Comparison of ENCODE assay signal across 16 cellular contexts in genomic region chr1:201518105-201518504, GRCh38. TPM values are rescaled to one million over a fixed set of nuclear protein-coding genes. Genes with fewer than 3 reads are reported as not detected.
DNase-seq lines count a peak whose midpoint lies in the region; ATAC-seq and TF ChIP-seq lines count a peak whose summit lies in the region.
"Had no signal": no experiment of that assay in that cellular context is flagged by ENCODE, and none has a peak within 500 bp of the region (broad histone marks: within the 10 kb centered on the region; RNA-seq: fewer than 3 reads in every experiment).

No MANE protein-coding gene starts in this region.

- H3K36me3 Mint-ChIP-seq in progenitor cell of endocrine pancreas (ENCODE audit: insufficient read depth) = no peaks in the 10 kb centered on the region
- H3K36me3 Mint-ChIP-seq in activated T-helper 2 cell treated with anti-CD3 and anti-CD28 coated beads, Interferon-gamma antibody, Interleukin-2, Interleukin-4, amounts not matched to agents 10 μg/mL and 5 μg/mL and 100 μg/mL, durations not matched to agents 14 hours and 24 hours and 36 hours (ENCODE audit: low read depth) = peaks cover 12% of the 10 kb centered on the region
- peaks cover 10% of the 10 kb centered on the region for H3K36me3 Mint-ChIP-seq in activated CD8-positive, alpha-beta memory T cell treated with anti-CD3 and anti-CD28 coated beads, Interleukin-2, amount 10 ng/mL, durations not matched to agents 7 days and 5 days
- peaks cover 14 to 35% (median 28%) of the 10 kb centered on the region in 3 donors for H3K36me3 Mint-ChIP-seq in naive thymus-derived CD8-positive, alpha-beta T cell

- TF ChIP-seq POLR2A in HCT116 (IDR thresholded peaks at IDR 0.05; ENCODE audit: borderline replicate concordance, extremely low read depth, insufficient read depth, insufficient read length) = no peak

- no peaks in the 10 kb centered on the region for H3K9me3 Mint-ChIP-seq in progenitor cell of endocrine pancreas (ENCODE audit: low read depth)
- H3K9me3 Mint-ChIP-seq in activated T-helper 2 cell treated with anti-CD3 and anti-CD28 coated beads, Interferon-gamma antibody, Interleukin-2, Interleukin-4, amounts not matched to agents 10 μg/mL and 5 μg/mL and 100 μg/mL, durations not matched to agents 14 hours and 24 hours and 36 hours = no peaks in the 10 kb centered on the region
- peaks cover 3% of the 10 kb centered on the region for H3K9me3 Mint-ChIP-seq in activated CD8-positive, alpha-beta memory T cell treated with anti-CD3 and anti-CD28 coated beads, Interleukin-2, amount 10 ng/mL, durations not matched to agents 7 days and 5 days (ENCODE audit: low read depth)
- H3K9me3 Mint-ChIP-seq in naive thymus-derived CD8-positive, alpha-beta T cell = peaks cover 0 to 5% (median 0%) of the 10 kb centered on the region in 9 donors
- H3K9me3 Mint-ChIP-seq: CD8-positive, alpha-beta T cell had no signal

- POLR2A ChIA-PET in HCT116 (lab: Charles Lee) (interaction anchor here (1.2 kb wide), 1 partner anchor 38 kb away, joined by 3 read pairs; no protein-coding TSS in a partner anchor), PC-3 (lab: Charles Lee; ENCODE audit: unreplicated experiment) (no interaction called here)
- POLR2A ChIA-PET in naive thymus-derived CD8-positive, alpha-beta T cell (lab: Charles Lee) = no interaction called here

- H3K4me1 ChIP-seq in HCT116 (ENCODE audit: control insufficient read depth in 1 of 2, insufficient read depth in 2 of 2, low read length in 2 of 2) = peaks cover 15 to 27% of the 10 kb centered on the region in 2 experiments; a peak in 3 of 4 replicates
- peaks cover 33% of the 10 kb centered on the region for H3K4me1 ChIP-seq in PC-3 (ENCODE audit: insufficient read depth, low read length)
- H3K4me1 ChIP-seq: BE2C had no signal

- ATAC-seq in HCT116 (no peak), PC-3 (no peak)
- no peak for ATAC-seq in activated CD8-positive, alpha-beta memory T cell treated with anti-CD3 and anti-CD28 coated beads, Interleukin-2, amount 10 ng/mL, durations not matched to agents 7 days and 5 days
- no peak for ATAC-seq in naive thymus-derived CD8-positive, alpha-beta T cell
- ATAC-seq: CD8-positive, alpha-beta T cell had no signal

- H3K27ac Mint-ChIP-seq in progenitor cell of endocrine pancreas = peak overlapping the region; percentile 1
- no peak overlapping the region for H3K27ac Mint-ChIP-seq in activated T-helper 2 cell treated with anti-CD3 and anti-CD28 coated beads, Interferon-gamma antibody, Interleukin-2, Interleukin-4, amounts not matched to agents 10 μg/mL and 5 μg/mL and 100 μg/mL, durations not matched to agents 14 hours and 24 hours and 36 hours
- H3K27ac Mint-ChIP-seq in activated CD8-positive, alpha-beta memory T cell treated with anti-CD3 and anti-CD28 coated beads, Interleukin-2, amount 10 ng/mL, durations not matched to agents 7 days and 5 days = no peak overlapping the region
- H3K27ac Mint-ChIP-seq in naive thymus-derived CD8-positive, alpha-beta T cell = no peak overlapping the region
- H3K27ac Mint-ChIP-seq: CD8-positive, alpha-beta T cell; IgD-negative memory B cell had no signal

- H4K20me1 ChIP-seq in HCT116 (ENCODE audit: insufficient read depth) = no peaks in the 10 kb centered on the region
- no peaks in the 10 kb centered on the region for H4K20me1 ChIP-seq in PC-3 (ENCODE audit: low read length)

- H3K9me2 ChIP-seq in HCT116 (ENCODE audit: insufficient read depth) (no peaks in the 10 kb centered on the region), PC-3 (replicated peaks; ENCODE audit: low read length) (no peaks in the 10 kb centered on the region)

- H3K4me3 ChIP-seq in HCT116 (replicated peaks in 1 of 2; ENCODE audit: low read depth in 1 of 2, low read length in 2 of 2) (no peak overlapping the region), PC-3 (ENCODE audit: low read length) (no peak overlapping the region)
- H3K4me3 ChIP-seq: SJSA1 had no signal

- DNase-seq in HCT116 (ENCODE audit: low read depth, low spot score) (no peak), PC-3 (no peak), epithelial cell of prostate (ENCODE audit: low read depth, low spot score) (no peak), progenitor cell of endocrine pancreas (ENCODE audit: low spot score, unreplicated experiment) (no peak), NCI-H748 (lab: John Stamatoyannopoulos, UW; ENCODE audit: unreplicated experiment) (no peak)
- DNase-seq in activated T-helper 2 cell treated with anti-CD3 and anti-CD28 coated beads, Interferon-gamma antibody, Interleukin-2, Interleukin-4, amounts not matched to agents 10 μg/mL and 5 μg/mL and 100 μg/mL, durations not matched to agents 14 hours and 24 hours and 36 hours (ENCODE audit: low spot score) = no peak
- DNase-seq in activated CD8-positive, alpha-beta memory T cell treated with anti-CD3 and anti-CD28 coated beads, Interleukin-2, amount 10 ng/mL, durations not matched to agents 7 days and 5 days = no peak
- DNase-seq in naive thymus-derived CD8-positive, alpha-beta T cell = no peak
- DNase-seq: BE2C; CD8-positive, alpha-beta T cell; NCI-H1105; NCI-H1694 treated with DMSO at 0.1 percent for 48 hours; NCI-H446 treated with DMSO at 0.1 percent for 48 hours; NCI-H82 had no signal

- no peak overlapping the region for H3K4me3 Mint-ChIP-seq in progenitor cell of endocrine pancreas (ENCODE audit: low read depth)
- H3K4me3 Mint-ChIP-seq in activated T-helper 2 cell treated with anti-CD3 and anti-CD28 coated beads, Interferon-gamma antibody, Interleukin-2, Interleukin-4, amounts not matched to agents 10 μg/mL and 5 μg/mL and 100 μg/mL, durations not matched to agents 14 hours and 24 hours and 36 hours (ENCODE audit: low read depth) = no peak overlapping the region
- no peak overlapping the region for H3K4me3 Mint-ChIP-seq in activated CD8-positive, alpha-beta memory T cell treated with anti-CD3 and anti-CD28 coated beads, Interleukin-2, amount 10 ng/mL, durations not matched to agents 7 days and 5 days
- no peak overlapping the region for H3K4me3 Mint-ChIP-seq in naive thymus-derived CD8-positive, alpha-beta T cell
- H3K4me3 Mint-ChIP-seq: CD8-positive, alpha-beta T cell; IgD-negative memory B cell had no signal

- H2AFZ ChIP-seq in HCT116 (ENCODE audit: low read depth, low read length, poor library complexity, severe bottlenecking) = no peak overlapping the region
- peak overlapping the region; percentile 43; the same call in 1 of the 2 replicates for H2AFZ ChIP-seq in PC-3 (ENCODE audit: low read length)

- BruUV-seq in HCT116 (replicated peaks; lab: Mats Ljungman, UMichigan) (no TSS peak), PC-3 (replicated peaks; lab: Mats Ljungman, UMichigan) (no TSS peak)

- no peak overlapping the region for H3K9ac ChIP-seq in HCT116 (ENCODE audit: low read length)
- H3K9ac ChIP-seq in PC-3 (ENCODE audit: low read length) = no peak overlapping the region

- H3K27ac ChIP-seq in HCT116 (ENCODE audit: low read depth, low read length) = 0 out of 2 replicates have a peak overlapping the region, but pooled peaks have one; percentile 2
- peak overlapping the region; percentile 58 for H3K27ac ChIP-seq in PC-3 (ENCODE audit: low read length)
- peak overlapping the region; percentile 69 for H3K27ac ChIP-seq in epithelial cell of prostate
- H3K27ac ChIP-seq: SJSA1 had no signal

- H3K27me3 ChIP-seq in HCT116 (ENCODE audit: insufficient read depth, low read length) (no peaks in the 10 kb centered on the region), PC-3 (ENCODE audit: low read length) (no peaks in the 10 kb centered on the region)
- H3K27me3 ChIP-seq: BE2C, SJSA1 had no signal

- RAD21 ChIA-PET in HCT116 (lab: Charles Lee; ENCODE audit: low non-redundant PET in 1 of 2, low total read pairs in 2 of 2, uncharacterized antibody in 2 of 2, unreplicated experiment in 2 of 2) = no interaction called here

- intact Hi-C loops in HCT116 (cut with micrococcal nuclease) (no loop called here), PC-3 (cut with micrococcal nuclease) (no loop called here)
- intact Hi-C loops in activated T-helper 2 cell treated with anti-CD3 and anti-CD28 coated beads, Interferon-gamma antibody, Interleukin-2, Interleukin-4, amounts not matched to agents 10 μg/mL and 5 μg/mL and 100 μg/mL, durations not matched to agents 14 hours and 24 hours and 36 hours (cut with micrococcal nuclease) = no loop called here

- TF ChIP-seq CTCF in HCT116 (IDR thresholded peaks at IDR 0.05 in 2 of 3, conservative IDR thresholded peaks at IDR 0.05 in 1 of 3; ENCODE audit: borderline replicate concordance in 1 of 3, insufficient read depth in 1 of 3, low read depth in 2 of 3, low read length in 2 of 3) (no peak), PC-3 (conservative IDR thresholded peaks at IDR 0.05; ENCODE audit: low read depth, low read length) (no peak), progenitor cell of endocrine pancreas (IDR thresholded peaks at IDR 0.05; ENCODE audit: unreplicated experiment) (no peak)

- peaks cover 35% of the 10 kb centered on the region for H3K4me1 Mint-ChIP-seq in progenitor cell of endocrine pancreas (ENCODE audit: low read depth)
- peaks cover 10% of the 10 kb centered on the region for H3K4me1 Mint-ChIP-seq in activated T-helper 2 cell treated with anti-CD3 and anti-CD28 coated beads, Interferon-gamma antibody, Interleukin-2, Interleukin-4, amounts not matched to agents 10 μg/mL and 5 μg/mL and 100 μg/mL, durations not matched to agents 14 hours and 24 hours and 36 hours (ENCODE audit: low read depth)
- peaks cover 11% of the 10 kb centered on the region for H3K4me1 Mint-ChIP-seq in activated CD8-positive, alpha-beta memory T cell treated with anti-CD3 and anti-CD28 coated beads, Interleukin-2, amount 10 ng/mL, durations not matched to agents 7 days and 5 days
- H3K4me1 Mint-ChIP-seq in naive thymus-derived CD8-positive, alpha-beta T cell = peaks cover 0 to 8% (median under 1%) of the 10 kb centered on the region in 4 donors

- H3K27me3 Mint-ChIP-seq in progenitor cell of endocrine pancreas = no peaks in the 10 kb centered on the region
- H3K27me3 Mint-ChIP-seq in activated T-helper 2 cell treated with anti-CD3 and anti-CD28 coated beads, Interferon-gamma antibody, Interleukin-2, Interleukin-4, amounts not matched to agents 10 μg/mL and 5 μg/mL and 100 μg/mL, durations not matched to agents 14 hours and 24 hours and 36 hours (ENCODE audit: low read depth) = no peaks in the 10 kb centered on the region
- H3K27me3 Mint-ChIP-seq in activated CD8-positive, alpha-beta memory T cell treated with anti-CD3 and anti-CD28 coated beads, Interleukin-2, amount 10 ng/mL, durations not matched to agents 7 days and 5 days = no peaks in the 10 kb centered on the region
- no peaks in the 10 kb centered on the region for H3K27me3 Mint-ChIP-seq in naive thymus-derived CD8-positive, alpha-beta T cell
- H3K27me3 Mint-ChIP-seq: IgD-negative memory B cell had no signal

- H3K36me3 ChIP-seq in HCT116 (ENCODE audit: control insufficient read depth in 1 of 2, insufficient read depth in 2 of 2, low read length in 2 of 2) = no peaks in the 10 kb centered on the region
- H3K36me3 ChIP-seq in PC-3 (ENCODE audit: low read depth, low read length) = no peaks in the 10 kb centered on the region
- H3K36me3 ChIP-seq: BE2C, SJSA1 had no signal

- no peaks in the 10 kb centered on the region for H3K9me3 ChIP-seq in HCT116 (ENCODE audit: control insufficient read depth in 1 of 2, insufficient read depth in 1 of 2, low read depth in 1 of 2, low read length in 2 of 2)
- H3K9me3 ChIP-seq in PC-3 (ENCODE audit: low read length) = no peaks in the 10 kb centered on the region
- H3K9me3 ChIP-seq: BE2C, SJSA1 had no signal

- TF ChIP-seq RAD21 in HCT116 (IDR thresholded peaks at IDR 0.05; ENCODE audit: low read depth) = no peak

- H3K79me2 ChIP-seq in HCT116 (ENCODE audit: insufficient read depth, low read length) (no peaks in the 10 kb centered on the region), PC-3 (ENCODE audit: low read length) (no peaks in the 10 kb centered on the region)

- H3K4me2 ChIP-seq in HCT116 (ENCODE audit: low read length) (peak overlapping the region; percentile 50), PC-3 (ENCODE audit: low read length) (peak overlapping the region; percentile 38)

- CTCF ChIA-PET in HCT116 (lab: Charles Lee) (interaction anchor here (1.6 to 8.8 kb wide), 2 partner anchors 13 to 36 kb away, joined by 3 to 194 read pairs; no protein-coding TSS in a partner anchor), PC-3 (lab: Charles Lee) (no interaction called here)
- CTCF ChIA-PET in activated CD8-positive, alpha-beta memory T cell treated with anti-CD3 and anti-CD28 coated beads, Interleukin-2, amount 10 ng/mL, durations not matched to agents 7 days and 5 days (lab: Charles Lee) = interaction anchor here (1.2 to 24.1 kb wide), 2 partner anchors 31 to 70 kb away, joined by 4 to 597 read pairs; no protein-coding TSS in a partner anchor

- no peaks in the 10 kb centered on the region for H3F3A ChIP-seq in PC-3 (ENCODE audit: low read length, unreplicated experiment)

RNA-seq across cellular contexts. Expression of gene CSRP1, which starts 11.2 kb away (rescaled TPM):
- total RNA-seq in HCT116 (2021; ENCODE audit: unreplicated experiment) (51.7 TPM), PC-3 (2014; rRNA removed) (147 and 189 TPM in 2 replicates), progenitor cell of endocrine pancreas (19.4 and 23.2 TPM in 2 replicates)
- 77.6 and 98.9 TPM in 2 replicates for polyA plus RNA-seq in HCT116 (2012)
- 61.4 and 62.9 TPM in 2 replicates for total RNA-seq in activated T-helper 2 cell treated with anti-CD3 and anti-CD28 coated beads, Interferon-gamma antibody, Interleukin-2, Interleukin-4, amounts not matched to agents 10 μg/mL and 5 μg/mL and 100 μg/mL, durations not matched to agents 14 hours and 24 hours and 36 hours
- total RNA-seq in activated CD8-positive, alpha-beta memory T cell treated with anti-CD3 and anti-CD28 coated beads, Interleukin-2, amount 10 ng/mL, durations not matched to agents 7 days and 5 days = 10 to 100 TPM; 71.7 to 78.3 TPM
- total RNA-seq in naive thymus-derived CD8-positive, alpha-beta T cell = 10 to 100 TPM; 21.8 to 22.4 TPM
- polyA plus RNA-seq in naive thymus-derived CD8-positive, alpha-beta T cell = 10 to 100 TPM; 43.3 to 48.2 (median 46.1) TPM

RNA-seq across cellular contexts. Expression of gene NAV1, which starts 20.8 kb away (rescaled TPM):
- 22.8 TPM for total RNA-seq in HCT116 (2021; ENCODE audit: unreplicated experiment)
- 9.8 and 11.3 TPM in 2 replicates for polyA plus RNA-seq in HCT116 (2012)
- total RNA-seq in PC-3 (2014; rRNA removed) = 2.6 and 6.5 TPM in 2 replicates
- total RNA-seq in progenitor cell of endocrine pancreas = 53.4 and 55.2 TPM in 2 replicates
- total RNA-seq in activated T-helper 2 cell treated with anti-CD3 and anti-CD28 coated beads, Interferon-gamma antibody, Interleukin-2, Interleukin-4, amounts not matched to agents 10 μg/mL and 5 μg/mL and 100 μg/mL, durations not matched to agents 14 hours and 24 hours and 36 hours = 1.3 and 1.6 TPM in 2 replicates
- 1 to 10 TPM; 1.4 to 2.8 TPM for total RNA-seq in activated CD8-positive, alpha-beta memory T cell treated with anti-CD3 and anti-CD28 coated beads, Interleukin-2, amount 10 ng/mL, durations not matched to agents 7 days and 5 days
- total RNA-seq in naive thymus-derived CD8-positive, alpha-beta T cell = 1 to 10 TPM; 2.1 to 3.0 TPM
- polyA plus RNA-seq in naive thymus-derived CD8-positive, alpha-beta T cell = 1 to 10 TPM in 1 of 3 donors, under 1 TPM in 2; 0.10 to 1.9 (median 0.41) TPM

RNA-seq across cellular contexts. Expression of gene PHLDA3, which starts 49.1 kb away (rescaled TPM):
- total RNA-seq in HCT116 (2021; ENCODE audit: unreplicated experiment) (22.1 TPM), PC-3 (2014; rRNA removed) (216 and 349 TPM in 2 replicates), progenitor cell of endocrine pancreas (21.2 and 31.3 TPM in 2 replicates)
- 26.5 and 33.4 TPM in 2 replicates for polyA plus RNA-seq in HCT116 (2012)
- total RNA-seq in activated T-helper 2 cell treated with anti-CD3 and anti-CD28 coated beads, Interferon-gamma antibody, Interleukin-2, Interleukin-4, amounts not matched to agents 10 μg/mL and 5 μg/mL and 100 μg/mL, durations not matched to agents 14 hours and 24 hours and 36 hours = 8.8 and 9.2 TPM in 2 replicates
- total RNA-seq in activated CD8-positive, alpha-beta memory T cell treated with anti-CD3 and anti-CD28 coated beads, Interleukin-2, amount 10 ng/mL, durations not matched to agents 7 days and 5 days = 10 to 100 TPM; 12.9 to 23.5 TPM
- under 1 TPM; 0.55 to 0.60 TPM for total RNA-seq in naive thymus-derived CD8-positive, alpha-beta T cell
- not detected for polyA plus RNA-seq in naive thymus-derived CD8-positive, alpha-beta T cell

Comparison
In these comparisons a context has a peak if more than half of its experiments do, and no peak if none do; other contexts are left out.
1. H3K27ac ChIP-seq: peak in every context shown above with its lines; median percentile 69 in epithelial cell of prostate; 58 in PC-3; 2 in HCT116.